In genomic region chr2:208807756-208808155, GRCh38 we compare ENCODE assay signal across 31 cellular contexts.
"Had no signal": no experiment of that assay in that cellular context is flagged by ENCODE, and none has a peak within 500 bp of the region (broad histone marks: within the 10 kb centered on the region; RNA-seq: fewer than 3 reads in every experiment).

No MANE protein-coding gene starts in this region.

- H3K9me3 ChIP-seq: colonic mucosa, gastroesophageal sphincter, psoas muscle, right atrium auricular region, testis, transverse colon had no signal

- H3K4me1 Mint-ChIP-seq: activated CD4-positive, alpha-beta T cell treated with anti-CD3 and anti-CD28 coated beads, Interleukin-2, amount 10 ng/mL, durations not matched to agents 24 days and 14 days; memory B cell; naive thymus-derived CD8-positive, alpha-beta T cell; neural progenitor cell had no signal

- H3K4me3 Mint-ChIP-seq: activated CD4-positive, alpha-beta memory T cell treated with anti-CD3 and anti-CD28 coated beads for 36 hours; activated CD4-positive, alpha-beta T cell treated with anti-CD3 and anti-CD28 coated beads, Interleukin-2, amount 10 ng/mL, durations not matched to agents 24 days and 14 days; activated T-cell treated with anti-CD3 and anti-CD28 coated beads, Interleukin-2, amount 50 U/mL, for 24 hours; memory B cell; naive thymus-derived CD8-positive, alpha-beta T cell; neural progenitor cell; T-helper 1 cell treated with Interleukin-12 subunit alpha and Interleukin-12 subunit beta and Interleukin-4 antibody, amounts not matched to agents 30 μg/mL and 1 μg/mL, for 36 hours had no signal

- H3K36me3 Mint-ChIP-seq: activated CD4-positive, alpha-beta memory T cell treated with anti-CD3 and anti-CD28 coated beads for 36 hours; activated naive CD4-positive, alpha-beta T cell treated with anti-CD3 and anti-CD28 coated beads, Interleukin-2, amount 50 U/mL, for 72 hours; memory B cell; naive thymus-derived CD8-positive, alpha-beta T cell; neural progenitor cell had no signal

- H3K27me3 ChIP-seq: cardiac muscle cell, colonic mucosa, gastroesophageal sphincter, neural progenitor cell, right atrium auricular region, testis, transverse colon had no signal

- H3K9me3 Mint-ChIP-seq: activated CD4-positive, alpha-beta T cell treated with anti-CD3 and anti-CD28 coated beads, Interleukin-2, amount 10 ng/mL, durations not matched to agents 24 days and 14 days; activated T-cell treated with anti-CD3 and anti-CD28 coated beads, Interleukin-2, amount 50 U/mL, for 24 hours had no signal

- DNase-seq: activated CD4-positive, alpha-beta memory T cell treated with anti-CD3 and anti-CD28 coated beads for 36 hours; activated CD4-positive, alpha-beta T cell treated with anti-CD3 and anti-CD28 coated beads, Interleukin-2, amount 10 ng/mL, durations not matched to agents 24 days and 14 days; activated CD4-positive, CD25-positive, alpha-beta regulatory T cell treated with anti-CD3 and anti-CD28 coated beads, Interleukin-2, amount 50 U/mL, for 72 hours; activated CD8-positive, alpha-beta memory T cell treated with anti-CD3 and anti-CD28 coated beads, Interleukin-2, amount 50 U/mL, for 48 hours; activated naive CD4-positive, alpha-beta T cell; activated T-cell treated with anti-CD3 and anti-CD28 coated beads, Interleukin-2, amount 50 U/mL, for 24 hours; cerebellar nuclear complex; colonic mucosa; effector CD8-positive, alpha-beta T cell; hippocampal formation; kidney; midbrain; naive thymus-derived CD8-positive, alpha-beta T cell; occipital lobe; psoas muscle; stimulated activated CD4-positive, alpha-beta T cell treated with anti-CD3 and anti-CD28 coated beads, Interleukin-15, amount 100 ng/mL, for 24 hours; stimulated activated CD4-positive, alpha-beta T cell treated with anti-CD3 and anti-CD28 coated beads, Interleukin-2, amount 100 ng/mL, for 24 hours; stimulated activated naive CD4-positive, alpha-beta T cell; SW 1271; T-helper 9 cell; testis; transverse colon had no signal

- H3K79me2 ChIP-seq: parathyroid adenoma had no signal

- H2AFZ ChIP-seq: neural progenitor cell, parathyroid adenoma had no signal

- H3K4me1 ChIP-seq: colonic mucosa, gastroesophageal sphincter, neural progenitor cell, parathyroid adenoma, psoas muscle, right atrium auricular region, testis, transverse colon had no signal

- H3K4me3 ChIP-seq: cardiac muscle cell, colonic mucosa, gastroesophageal sphincter, neural progenitor cell, psoas muscle, right atrium auricular region, testis, transverse colon had no signal

- H3K27ac Mint-ChIP-seq: activated CD4-positive, alpha-beta memory T cell treated with anti-CD3 and anti-CD28 coated beads for 36 hours; activated CD4-positive, alpha-beta T cell treated with anti-CD3 and anti-CD28 coated beads, Interleukin-2, amount 10 ng/mL, durations not matched to agents 24 days and 14 days; activated naive CD4-positive, alpha-beta T cell treated with anti-CD3 and anti-CD28 coated beads, Interleukin-2, amount 50 U/mL, for 72 hours; activated T-cell treated with anti-CD3 and anti-CD28 coated beads, Interleukin-2, amount 50 U/mL, for 24 hours; activated T-helper 2 cell treated with anti-CD3 and anti-CD28 coated beads, Interferon-gamma antibody, Interleukin-2, Interleukin-4, amounts not matched to agents 10 μg/mL and 5 μg/mL and 100 μg/mL, durations not matched to agents 14 hours and 24 hours and 36 hours; memory B cell; naive thymus-derived CD8-positive, alpha-beta T cell; neural progenitor cell; T-helper 1 cell treated with Interleukin-12 subunit alpha and Interleukin-12 subunit beta and Interleukin-4 antibody, amounts not matched to agents 30 μg/mL and 1 μg/mL, for 36 hours had no signal

- H3K27ac ChIP-seq: cardiac muscle cell, colonic mucosa, gastroesophageal sphincter, neural progenitor cell, parathyroid adenoma, psoas muscle, right atrium auricular region, testis, transverse colon had no signal

- H3K27me3 Mint-ChIP-seq: activated CD4-positive, alpha-beta memory T cell treated with anti-CD3 and anti-CD28 coated beads for 36 hours; activated CD4-positive, alpha-beta T cell treated with anti-CD3 and anti-CD28 coated beads, Interleukin-2, amount 10 ng/mL, durations not matched to agents 24 days and 14 days; activated T-cell treated with anti-CD3 and anti-CD28 coated beads, Interleukin-2, amount 50 U/mL, for 24 hours; memory B cell; naive thymus-derived CD8-positive, alpha-beta T cell had no signal

- H3K36me3 ChIP-seq: cardiac muscle cell, colonic mucosa, gastroesophageal sphincter, neural progenitor cell, right atrium auricular region, transverse colon had no signal

- H3K4me2 ChIP-seq: neural progenitor cell had no signal
